In the genomic region with DNA sequence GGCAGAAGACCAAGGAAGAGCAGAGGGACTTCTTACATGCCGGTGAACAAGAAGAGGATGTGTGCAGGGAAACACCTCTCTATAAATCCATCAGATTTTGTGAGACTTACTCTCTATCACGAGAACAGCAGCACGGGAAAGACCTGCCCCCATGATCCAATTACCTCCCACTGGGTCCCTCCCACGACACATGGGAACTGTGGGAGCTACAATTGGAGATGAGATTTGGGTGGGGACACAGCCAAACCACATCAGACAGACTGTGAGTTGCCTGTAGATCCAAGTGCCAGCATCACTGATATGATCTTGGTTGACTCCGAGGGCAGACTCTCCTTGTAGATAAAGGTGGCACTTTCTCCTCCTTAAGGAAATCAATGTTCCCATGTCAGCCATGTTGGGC, we compare ENCODE assay signal across 22 cellular contexts.
"Had no signal": no experiment of that assay in that cellular context is flagged by ENCODE, and none has a peak within 500 bp of the region (broad histone marks: within the 10 kb centered on the region; RNA-seq: fewer than 3 reads in every experiment).

No MANE protein-coding gene starts in this region.

- H3K27ac ChIP-seq: epithelial cell of prostate, esophagus muscularis mucosa, gastrocnemius medialis, heart right ventricle, psoas muscle, suprapubic skin, thyroid gland, upper lobe of left lung, uterus had no signal

- H3K4me1 ChIP-seq: gastrocnemius medialis, psoas muscle, upper lobe of left lung, uterus had no signal

- ATAC-seq: gastrocnemius medialis, left lobe of liver, natural killer cell, psoas muscle had no signal

- H3K9me3 Mint-ChIP-seq: mesothelial cell of epicardium, natural killer cell had no signal

- DNase-seq: cortex of kidney; dorsolateral prefrontal cortex; effector CD8-positive, alpha-beta T cell; gastrocnemius medialis; heart right ventricle; kidney glomerular epithelial cell; mammary epithelial cell; natural killer cell; psoas muscle; retina; stimulated activated naive CD4-positive, alpha-beta T cell treated with Interleukin-2 at 50 U/mL for 16 hours; thyroid gland; upper lobe of left lung; uterus had no signal

- H3K4me3 ChIP-seq: dorsolateral prefrontal cortex, esophagus muscularis mucosa, gastrocnemius medialis, heart right ventricle, psoas muscle, suprapubic skin, thyroid gland, upper lobe of left lung, uterus had no signal

- H3K4me1 Mint-ChIP-seq: natural killer cell had no signal

- H3K36me3 Mint-ChIP-seq: mesothelial cell of epicardium, natural killer cell had no signal

- H3K27me3 ChIP-seq: esophagus muscularis mucosa, gastrocnemius medialis, heart right ventricle, neutrophil, suprapubic skin, thyroid gland, upper lobe of left lung, uterus had no signal

- H3K4me3 Mint-ChIP-seq: mesothelial cell of epicardium, natural killer cell had no signal

- H3K36me3 ChIP-seq: esophagus muscularis mucosa, gastrocnemius medialis, heart right ventricle, neutrophil, suprapubic skin, thyroid gland, upper lobe of left lung, uterus had no signal

- H3K9me3 ChIP-seq: esophagus muscularis mucosa, gastrocnemius medialis, heart right ventricle, neutrophil, psoas muscle, suprapubic skin, thyroid gland, upper lobe of left lung, uterus had no signal

- H3K27ac Mint-ChIP-seq: mesothelial cell of epicardium, natural killer cell had no signal

- FAIRE-seq: endometrium, islet of Langerhans had no signal
